ENCODE assay signal across 9 cellular contexts in the genomic region with DNA sequence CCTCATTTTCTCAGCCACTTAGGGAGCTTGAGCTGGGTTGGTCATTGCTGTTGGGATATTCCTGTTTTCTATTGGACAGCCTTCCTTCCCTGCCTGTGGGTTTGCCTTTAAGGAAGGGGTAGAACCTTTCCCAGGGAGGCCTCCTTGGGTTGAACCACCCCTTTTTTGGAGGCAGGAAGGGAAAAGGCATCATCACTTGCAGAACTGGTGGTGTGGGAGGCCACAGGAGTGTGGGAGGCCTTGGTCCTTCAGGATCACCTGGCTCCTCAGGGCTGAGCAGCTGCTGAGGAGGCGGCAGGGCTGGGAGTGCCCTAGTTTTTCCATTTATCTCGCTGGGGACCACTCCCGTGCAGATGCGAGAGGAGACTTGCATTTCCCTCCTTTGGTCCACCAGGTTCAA. TPM values are rescaled to one million over a fixed set of nuclear protein-coding genes. Genes with fewer than 3 reads are reported as not detected.
A peak's percentile ranks its signal among the peaks of the same experiment; 100 is the strongest.
DNase-seq lines count a peak whose midpoint lies in the region; ATAC-seq, FAIRE-seq and TF ChIP-seq lines count a peak whose summit lies in the region.
"Had no signal": no experiment of that assay in that cellular context is flagged by ENCODE, and none has a peak within 500 bp of the region (broad histone marks: within the 10 kb centered on the region; RNA-seq: fewer than 3 reads in every experiment).

No MANE protein-coding gene starts in this region.

- POLR2A ChIA-PET in activated CD4-positive, alpha-beta T cell treated with anti-CD3 and anti-CD28 coated beads for 36 hours (lab: Charles Lee) = interaction anchor here (1.0 to 1.8 kb wide), 2 partner anchors 9 to 38 kb away, joined by 3 to 4 read pairs; partner anchors contain the start of gene ATXN7L2
- POLR2A ChIA-PET in activated CD4-positive, alpha-beta memory T cell treated with anti-CD3 and anti-CD28 coated beads for 36 hours (lab: Charles Lee) = interaction anchor here (1.4 to 3.4 kb wide), 5 partner anchors 9 to 67 kb away, joined by 5 to 21 read pairs (median 15); partner anchors contain the start of genes AMIGO1, ATXN7L2 and PSMA5

- H3K4me2 ChIP-seq in keratinocyte (ENCODE audit: control insufficient read depth, extremely low read depth, insufficient read depth, low read depth, low read length) = peak overlapping the region; percentile 84

- FAIRE-seq in keratinocyte (lab: Jason Lieb, UNC) = no peak

- CTCF ChIA-PET in activated CD4-positive, alpha-beta T cell treated with anti-CD3 and anti-CD28 coated beads for 36 hours (lab: Charles Lee) = interaction anchor here (0.6 to 26.9 kb wide), 19 partner anchors 8 to 278 kb away, joined by 3 to 864 read pairs (median 4); partner anchors contain the start of genes AMIGO1, ATXN7L2, GNAI3 and GPR61
- CTCF ChIA-PET in activated CD4-positive, alpha-beta memory T cell treated with anti-CD3 and anti-CD28 coated beads for 36 hours (lab: Charles Lee) = interaction anchor here (0.6 to 31.5 kb wide), 16 partner anchors 2 to 243 kb away, joined by 3 to 1096 read pairs (median 4); partner anchors contain the start of genes AMIGO1, ATXN7L2, CELSR2 and CYB561D1

- peak overlapping the region; percentile 92 for H2AFZ ChIP-seq in keratinocyte (ENCODE audit: control insufficient read depth, low read length)

- no peaks in the 10 kb centered on the region for H3K27me3 Mint-ChIP-seq in activated CD4-positive, alpha-beta T cell treated with anti-CD3 and anti-CD28 coated beads for 36 hours
- H3K27me3 Mint-ChIP-seq in activated CD4-positive, alpha-beta memory T cell treated with anti-CD3 and anti-CD28 coated beads for 36 hours = no peaks in the 10 kb centered on the region

- 43% methylated on average over 4 of the region's 4 CpGs for WGBS in suprapubic skin

- H3K9ac ChIP-seq in keratinocyte (ENCODE audit: control insufficient read depth, extremely low read depth, insufficient read depth, low read length) = peak overlapping the region; percentile 71

- H3K36me3 ChIP-seq in keratinocyte (ENCODE audit: control insufficient read depth in 2 of 2, extremely low read depth in 1 of 2, insufficient read depth in 2 of 2, low read length in 2 of 2) (peaks cover 15 to 16% of the 10 kb centered on the region in 2 experiments), suprapubic skin (peaks cover 43% of the 10 kb centered on the region)

- ATAC-seq in activated CD4-positive, alpha-beta T cell treated with anti-CD3 and anti-CD28 coated beads for 36 hours = no peak
- ATAC-seq in GM19467 (IDR thresholded peaks at IDR 0.05; ENCODE audit: unreplicated experiment) = no peak
- no peak for ATAC-seq in HG03139 (IDR thresholded peaks at IDR 0.05; ENCODE audit: unreplicated experiment)

- intact Hi-C loops in activated CD4-positive, alpha-beta T cell treated with anti-CD3 and anti-CD28 coated beads for 36 hours (cut with DNase I, micrococcal nuclease) = loop anchor here (5.0 kb wide), 3 partner anchors 54 to 539 kb away; partner anchors contain the start of genes GNAI3 (in 1 of the 2), PSRC1 (in 1 of the 2) and STRIP1 (in 1 of the 2)
- intact Hi-C loops in activated CD4-positive, alpha-beta memory T cell treated with anti-CD3 and anti-CD28 coated beads for 36 hours (cut with micrococcal nuclease) = loop anchor here (5.0 kb wide), 2 partner anchors 124 to 391 kb away; partner anchors contain the start of genes AMPD2 and GNAT2

- H3K4me3 ChIP-seq in keratinocyte (ENCODE audit: control insufficient read depth in 2 of 3, extremely low read depth in 1 of 3, insufficient read depth in 2 of 3, low read depth in 1 of 3, low read length in 3 of 3) (peak overlapping the region in 2 of 3 experiments; percentile 86 to 93), suprapubic skin (peak overlapping the region; percentile 93)

- no peaks in the 10 kb centered on the region for H3K27me3 ChIP-seq in keratinocyte (ENCODE audit: control insufficient read depth, extremely low read depth, insufficient read depth, low read length)
- H3K27me3 ChIP-seq in suprapubic skin = no peaks in the 10 kb centered on the region

- H3K9me3 ChIP-seq in keratinocyte (ENCODE audit: control insufficient read depth, low read depth, low read length) (no peaks in the 10 kb centered on the region), suprapubic skin (no peaks in the 10 kb centered on the region)

- no peak overlapping the region for H3K27ac Mint-ChIP-seq in activated CD4-positive, alpha-beta T cell treated with anti-CD3 and anti-CD28 coated beads for 36 hours
- H3K27ac Mint-ChIP-seq in activated CD4-positive, alpha-beta memory T cell treated with anti-CD3 and anti-CD28 coated beads for 36 hours = no peak overlapping the region

- no peaks in the 10 kb centered on the region for H3K9me1 ChIP-seq in keratinocyte (ENCODE audit: control insufficient read depth, extremely low read depth, insufficient read depth, low read length)

- DNase-seq in activated CD4-positive, alpha-beta T cell treated with anti-CD3 and anti-CD28 coated beads for 36 hours = no peak
- no peak for DNase-seq in activated CD4-positive, alpha-beta T cell treated with anti-CD3 and anti-CD28 coated beads, Interleukin-2, amount 50 U/mL, for 48 hours
- no peak for DNase-seq in activated CD4-positive, alpha-beta memory T cell treated with anti-CD3 and anti-CD28 coated beads for 36 hours
- DNase-seq in keratinocyte (ENCODE audit: low read depth, low spot score) = no peak
- DNase-seq in suprapubic skin (ENCODE audit: low spot score in 2 of 2) = no peak
- DNase-seq in HK-2 (ENCODE audit: unreplicated experiment) = no peak

- no peak for TF ChIP-seq POLR2A in suprapubic skin (IDR thresholded peaks at IDR 0.05)

- H3K4me3 Mint-ChIP-seq in activated CD4-positive, alpha-beta T cell treated with anti-CD3 and anti-CD28 coated beads for 36 hours = peak overlapping the region; percentile 98
- H3K4me3 Mint-ChIP-seq in activated CD4-positive, alpha-beta memory T cell treated with anti-CD3 and anti-CD28 coated beads for 36 hours = peak overlapping the region; percentile 89

- H3K79me2 ChIP-seq in keratinocyte (ENCODE audit: control insufficient read depth, insufficient read depth, low read length) = peaks cover 7% of the 10 kb centered on the region

- TF ChIP-seq EP300 in suprapubic skin (IDR thresholded peaks at IDR 0.05) = no peak

- H3K4me1 Mint-ChIP-seq in activated CD4-positive, alpha-beta T cell treated with anti-CD3 and anti-CD28 coated beads for 36 hours = peaks cover 39% of the 10 kb centered on the region
- H3K4me1 Mint-ChIP-seq in activated CD4-positive, alpha-beta memory T cell treated with anti-CD3 and anti-CD28 coated beads for 36 hours (ENCODE audit: low read depth) = peaks cover 39% of the 10 kb centered on the region

- peaks cover 12% of the 10 kb centered on the region for H3K36me3 Mint-ChIP-seq in activated CD4-positive, alpha-beta T cell treated with anti-CD3 and anti-CD28 coated beads for 36 hours (ENCODE audit: low read depth)
- H3K36me3 Mint-ChIP-seq in activated CD4-positive, alpha-beta memory T cell treated with anti-CD3 and anti-CD28 coated beads for 36 hours = peaks cover 9% of the 10 kb centered on the region

- H3K9me3 Mint-ChIP-seq in activated CD4-positive, alpha-beta T cell treated with anti-CD3 and anti-CD28 coated beads for 36 hours (ENCODE audit: low read depth) = no peaks in the 10 kb centered on the region
- no peaks in the 10 kb centered on the region for H3K9me3 Mint-ChIP-seq in activated CD4-positive, alpha-beta memory T cell treated with anti-CD3 and anti-CD28 coated beads for 36 hours

- no peaks in the 10 kb centered on the region for H4K20me1 ChIP-seq in keratinocyte (ENCODE audit: control insufficient read depth, extremely low read depth, insufficient read depth, low read length)

- dilution Hi-C loops in keratinocyte (cut with MboI; ENCODE audit: extremely low pct_ligation_motif_present, low sequenced_read_pairs) = no loop called here

- H3K4me1 ChIP-seq in keratinocyte (ENCODE audit: control insufficient read depth, extremely low read depth, insufficient read depth, low read length) = peaks cover 7% of the 10 kb centered on the region
- peaks cover 48% of the 10 kb centered on the region for H3K4me1 ChIP-seq in suprapubic skin

- TF ChIP-seq CTCF in keratinocyte (optimal IDR thresholded peaks at IDR 0.05 in 1 of 3, IDR thresholded peaks at IDR 0.05 in 1 of 3, conservative IDR thresholded peaks at IDR 0.05 in 1 of 3; ENCODE audit: extremely low read depth in 1 of 3, insufficient read depth in 2 of 3, low read length in 3 of 3) (no peak), suprapubic skin (IDR thresholded peaks at IDR 0.05) (no peak)

- H3K27ac ChIP-seq in keratinocyte (ENCODE audit: control insufficient read depth, insufficient read depth, low read length) = no peak overlapping the region
- peak overlapping the region; percentile 81 for H3K27ac ChIP-seq in suprapubic skin

RNA-seq across cellular contexts. Expression of gene CYB561D1, which starts 0.7 kb away (rescaled TPM):
- total RNA-seq in activated CD4-positive, alpha-beta T cell treated with anti-CD3 and anti-CD28 coated beads for 36 hours = 1 to 10 TPM; 7.1 to 8.7 TPM
- 1 to 10 TPM; 6.6 to 8.7 TPM for total RNA-seq in activated CD4-positive, alpha-beta memory T cell treated with anti-CD3 and anti-CD28 coated beads for 36 hours
- 4.9 to 7.6 TPM (median 5.0 TPM) in 3 replicates for polyA plus RNA-seq in keratinocyte
- 4.6 TPM for polyA plus RNA-seq in keratinocyte (2011; ENCODE audit: low read depth)
- polyA plus RNA-seq in keratinocyte (2011; cell fraction: cytosol; rRNA removed) = 3.8 and 4.0 TPM in 2 replicates
- polyA plus RNA-seq in keratinocyte (2011; cell fraction: nucleus; rRNA removed) = 9.9 and 10.3 TPM in 2 replicates
- polyA plus RNA-seq in keratinocyte (2012; ENCODE audit: low replicate concordance) = 6.0 and 8.9 TPM in 2 replicates
- polyA minus RNA-seq in keratinocyte = 9.5 to 12.7 TPM (median 9.6 TPM) in 3 replicates
- 5.0 TPM for polyA minus RNA-seq in keratinocyte (2011; cell fraction: cytosol; rRNA and poly(A)+ RNA removed)
- polyA minus RNA-seq in keratinocyte (2011; cell fraction: nucleus; rRNA and poly(A)+ RNA removed) = 6.4 and 9.5 TPM in 2 replicates
- total RNA-seq in suprapubic skin = 10 to 100 TPM; 12.3 to 27.4 (median 24.7) TPM

RNA-seq across cellular contexts. Expression of gene ATXN7L2, which starts 9.5 kb away (rescaled TPM):
- 10 to 100 TPM; 11.7 to 13.0 TPM for total RNA-seq in activated CD4-positive, alpha-beta T cell treated with anti-CD3 and anti-CD28 coated beads for 36 hours
- total RNA-seq in activated CD4-positive, alpha-beta memory T cell treated with anti-CD3 and anti-CD28 coated beads for 36 hours = 10 to 100 TPM; 10.7 to 11.1 TPM
- 1.2 to 2.0 TPM (median 1.5 TPM) in 3 replicates for polyA plus RNA-seq in keratinocyte
- 1.2 TPM for polyA plus RNA-seq in keratinocyte (2011; ENCODE audit: low read depth)
- 0.51 and 1.2 TPM in 2 replicates for polyA plus RNA-seq in keratinocyte (2011; cell fraction: cytosol; rRNA removed)
- 3.9 and 5.1 TPM in 2 replicates for polyA plus RNA-seq in keratinocyte (2011; cell fraction: nucleus; rRNA removed)
- polyA plus RNA-seq in keratinocyte (2012; ENCODE audit: low replicate concordance) = 1.9 and 2.4 TPM in 2 replicates
- 0.59 to 1.8 TPM (median 0.93 TPM) in 3 replicates for polyA minus RNA-seq in keratinocyte
- polyA minus RNA-seq in keratinocyte (2011; cell fraction: cytosol; rRNA and poly(A)+ RNA removed) = 2.3 TPM
- polyA minus RNA-seq in keratinocyte (2011; cell fraction: nucleus; rRNA and poly(A)+ RNA removed) = 1.0 and 1.8 TPM in 2 replicates
- total RNA-seq in suprapubic skin = 1 to 10 TPM; 5.1 to 8.4 (median 7.2) TPM

RNA-seq across cellular contexts. Expression of gene AMIGO1, which starts 16.3 kb away (rescaled TPM):
- 1 to 10 TPM; 1.8 to 2.0 TPM for total RNA-seq in activated CD4-positive, alpha-beta T cell treated with anti-CD3 and anti-CD28 coated beads for 36 hours
- 1 to 10 TPM; 1.8 to 2.2 TPM for total RNA-seq in activated CD4-positive, alpha-beta memory T cell treated with anti-CD3 and anti-CD28 coated beads for 36 hours
- polyA plus RNA-seq in keratinocyte = 0.20 to 0.26 TPM (median 0.24 TPM) in 3 replicates
- polyA plus RNA-seq in keratinocyte (2011; ENCODE audit: low read depth) = not detected
- 0.21 and 0.23 TPM in 2 replicates for polyA plus RNA-seq in keratinocyte (2011; cell fraction: cytosol; rRNA removed)
- 0.37 and 0.60 TPM in 2 replicates for polyA plus RNA-seq in keratinocyte (2011; cell fraction: nucleus; rRNA removed)
- 0.21 and 0.52 TPM in 2 replicates for polyA plus RNA-seq in keratinocyte (2012; ENCODE audit: low replicate concordance)
- polyA minus RNA-seq in keratinocyte = 0.33 to 1.3 TPM (median 0.45 TPM) in 3 replicates
- polyA minus RNA-seq in keratinocyte (2011; cell fraction: cytosol; rRNA and poly(A)+ RNA removed) = not detected
- 0.21 and 0.39 TPM in 2 replicates for polyA minus RNA-seq in keratinocyte (2011; cell fraction: nucleus; rRNA and poly(A)+ RNA removed)
- 1 to 10 TPM; 2.1 to 8.5 (median 4.7) TPM for total RNA-seq in suprapubic skin

RNA-seq across cellular contexts. Expression of gene SYPL2, which starts 26.9 kb away (rescaled TPM):
- total RNA-seq in activated CD4-positive, alpha-beta T cell treated with anti-CD3 and anti-CD28 coated beads for 36 hours = under 1 TPM in 1 of 2 experiments, not detected in 1; 0.05 TPM
- not detected for total RNA-seq in activated CD4-positive, alpha-beta memory T cell treated with anti-CD3 and anti-CD28 coated beads for 36 hours
- not detected in 3 replicates for polyA plus RNA-seq in keratinocyte
- not detected for polyA plus RNA-seq in keratinocyte (2011; ENCODE audit: low read depth)
- not detected in 2 replicates for polyA plus RNA-seq in keratinocyte (2011; cell fraction: cytosol; rRNA removed)
- not detected in 2 replicates for polyA plus RNA-seq in keratinocyte (2011; cell fraction: nucleus; rRNA removed)
- not detected in 2 replicates for polyA plus RNA-seq in keratinocyte (2012; ENCODE audit: low replicate concordance)
- not detected in 3 replicates for polyA minus RNA-seq in keratinocyte
- polyA minus RNA-seq in keratinocyte (2011; cell fraction: cytosol; rRNA and poly(A)+ RNA removed) = not detected
- not detected in 2 replicates for polyA minus RNA-seq in keratinocyte (2011; cell fraction: nucleus; rRNA and poly(A)+ RNA removed)
- 1 to 10 TPM in 1 of 4 donors, under 1 TPM in 2, not detected in 1; 0.23 to 2.1 (median 0.34) TPM for total RNA-seq in suprapubic skin
- total RNA-seq: esophagus mucosa had no signal

RNA-seq across cellular contexts. Expression of gene GPR61, which starts 46.4 kb away (rescaled TPM):
- total RNA-seq in activated CD4-positive, alpha-beta T cell treated with anti-CD3 and anti-CD28 coated beads for 36 hours = under 1 TPM in 1 of 2 experiments, not detected in 1; 0.34 TPM
- total RNA-seq in activated CD4-positive, alpha-beta memory T cell treated with anti-CD3 and anti-CD28 coated beads for 36 hours = under 1 TPM in 1 of 2 experiments, not detected in 1; 0.15 TPM
- polyA plus RNA-seq in keratinocyte = 0.12 to 0.17 TPM in 2 of 3 replicates, not detected in the other
- polyA plus RNA-seq in keratinocyte (2011; ENCODE audit: low read depth) = not detected
- polyA plus RNA-seq in keratinocyte (2011; cell fraction: cytosol; rRNA removed) = not detected in 2 replicates
- polyA plus RNA-seq in keratinocyte (2011; cell fraction: nucleus; rRNA removed) = 0.33 TPM in 1 of 2 replicates, not detected in the other
- 0.59 TPM in 1 of 2 replicates, not detected in the other for polyA plus RNA-seq in keratinocyte (2012; ENCODE audit: low replicate concordance)
- polyA minus RNA-seq in keratinocyte = 0.03 TPM in 1 of 3 replicates, not detected in the others
- not detected for polyA minus RNA-seq in keratinocyte (2011; cell fraction: cytosol; rRNA and poly(A)+ RNA removed)
- not detected in 2 replicates for polyA minus RNA-seq in keratinocyte (2011; cell fraction: nucleus; rRNA and poly(A)+ RNA removed)
- total RNA-seq in suprapubic skin = 1 to 10 TPM in 1 of 4 donors, under 1 TPM in 1, not detected in 2; 0.19 to 1.4 TPM
- total RNA-seq: esophagus mucosa had no signal
